Comparison of ENCODE assay signal across 8 cellular contexts in genomic region chr1:158019177-158019868, GRCh38. TPM values are rescaled to one million over a fixed set of nuclear protein-coding genes. Genes with fewer than 3 reads are reported as not detected.
DNase-seq lines count a peak whose midpoint lies in the region; ATAC-seq and TF ChIP-seq lines count a peak whose summit lies in the region.

No MANE protein-coding gene starts in this region.

- peak overlapping the region; percentile 75 for H3K27ac ChIP-seq in subcutaneous abdominal adipose tissue (ENCODE audit: low read depth, low read length)
- H3K27ac ChIP-seq in CD8-positive, alpha-beta T cell (ENCODE audit: low read depth, low read length) = no peak overlapping the region

- no peak overlapping the region for H3K27ac Mint-ChIP-seq in CD8-positive, alpha-beta T cell

- ATAC-seq in CD8-positive, alpha-beta T cell = no peak
- ATAC-seq in HG03045 (IDR thresholded peaks at IDR 0.05; ENCODE audit: unreplicated experiment) = no peak

- no peaks in the 10 kb centered on the region for H3K9me3 Mint-ChIP-seq in CD8-positive, alpha-beta T cell

- no peaks in the 10 kb centered on the region for H3K9me3 ChIP-seq in subcutaneous abdominal adipose tissue (ENCODE audit: control insufficient read depth in 5 of 5, low read length in 5 of 5)
- H3K9me3 ChIP-seq in CD8-positive, alpha-beta T cell (ENCODE audit: low read length) = no peaks in the 10 kb centered on the region

- H3K27me3 ChIP-seq in subcutaneous abdominal adipose tissue (ENCODE audit: control insufficient read depth in 5 of 5, insufficient read depth in 4 of 5, low read length in 5 of 5) = no peaks in the 10 kb centered on the region
- H3K27me3 ChIP-seq in CD8-positive, alpha-beta T cell (ENCODE audit: insufficient read depth, low read length) = no peaks in the 10 kb centered on the region

- TF ChIP-seq CTCF in CD8-positive, alpha-beta T cell (IDR thresholded peaks at IDR 0.05) = no peak

- H3K36me3 ChIP-seq in subcutaneous abdominal adipose tissue (ENCODE audit: control insufficient read depth in 5 of 5, insufficient read depth in 5 of 5, low read length in 5 of 5) = no peaks in the 10 kb centered on the region
- no peaks in the 10 kb centered on the region for H3K36me3 ChIP-seq in CD8-positive, alpha-beta T cell (ENCODE audit: insufficient read depth, low read length)

- H3K4me3 ChIP-seq in subcutaneous abdominal adipose tissue (ENCODE audit: low read depth in 1 of 5, low read length in 5 of 5) = peak overlapping the region in 2 of 5 donors; percentile 9 to 24
- no peak overlapping the region for H3K4me3 ChIP-seq in CD8-positive, alpha-beta T cell (ENCODE audit: low read depth, low read length)

- peaks cover 2% of the 10 kb centered on the region for H3K27me3 Mint-ChIP-seq in CD8-positive, alpha-beta T cell (ENCODE audit: low read depth)

- intact Hi-C loops in CD8-positive, alpha-beta T cell (cut with DNase I, micrococcal nuclease) = no loop called here

- no peaks in the 10 kb centered on the region for H3K4me1 Mint-ChIP-seq in CD8-positive, alpha-beta T cell (ENCODE audit: low read depth)

- CTCF ChIA-PET in CD8-positive, alpha-beta T cell (lab: Charles Lee) = interaction anchor here (1.0 kb wide), 1 partner anchor 19 kb away, joined by 3 read pairs; no protein-coding TSS in a partner anchor

- H3K9ac ChIP-seq in subcutaneous abdominal adipose tissue (ENCODE audit: low read length in 5 of 5) = peak overlapping the region in 4 of 5 donors; percentile 24 to 54 (median 42)

- peaks cover 26 to 86% (median 81%) of the 10 kb centered on the region in 5 donors for H3K4me1 ChIP-seq in subcutaneous abdominal adipose tissue (ENCODE audit: control insufficient read depth in 5 of 5, insufficient read depth in 5 of 5, low read length in 5 of 5)
- H3K4me1 ChIP-seq in CD8-positive, alpha-beta T cell (ENCODE audit: insufficient read depth, low read length) = no peaks in the 10 kb centered on the region

- no peaks in the 10 kb centered on the region for H3K36me3 Mint-ChIP-seq in CD8-positive, alpha-beta T cell

- peak; percentile 61 for DNase-seq in HT-29 (ENCODE audit: low spot score)
- peak; percentile 84 for DNase-seq in cerebellar cortex (ENCODE audit: low spot score)
- peak; percentile 89 for DNase-seq in kidney glomerular epithelial cell (lab: John Stamatoyannopoulos, UW)
- DNase-seq in CD8-positive, alpha-beta T cell = no peak
- DNase-seq in DMS153 treated with DMSO at 0.1 percent for 48 hours (lab: John Stamatoyannopoulos, UW; ENCODE audit: unreplicated experiment) = no peak
- no peak for DNase-seq in stimulated activated CD4-positive, alpha-beta T cell treated with anti-CD3 and anti-CD28 coated beads, Interleukin-1b, Interleukin-23, amount 100 ng/mL, for 48 hours

- POLR2A ChIA-PET in CD8-positive, alpha-beta T cell (lab: Charles Lee) = no interaction called here

- no peak overlapping the region for H3K4me3 Mint-ChIP-seq in CD8-positive, alpha-beta T cell

RNA-seq across cellular contexts. Expression of gene KIRREL1, which starts 25.9 kb away (rescaled TPM):
- total RNA-seq in HT-29 (2014; rRNA removed; shearing (Covaris generic)) = 6.8 and 7.3 TPM in 2 replicates
- total RNA-seq in CD8-positive, alpha-beta T cell = not detected

Comparison
In these comparisons a context has a peak if more than half of its experiments do, and no peak if none do; other contexts are left out.
1. DNase-seq: peak in HT-29 (single experiment), cerebellar cortex (single experiment) and kidney glomerular epithelial cell (single experiment); none in CD8-positive, alpha-beta T cell (0 of 7), DMS153 treated with DMSO at 0.1 percent for 48 hours (single experiment) and stimulated activated CD4-positive, alpha-beta T cell treated with anti-CD3 and anti-CD28 coated beads, Interleukin-1b, Interleukin-23, amount 100 ng/mL, for 48 hours (single experiment).